ENCODE assay signal across 13 cellular contexts in genomic region chr22:34294986-34295385, GRCh38.
DNase-seq lines count a peak whose midpoint lies in the region; ATAC-seq lines count a peak whose summit lies in the region.
"Had no signal": no experiment of that assay in that cellular context is flagged by ENCODE, and none has a peak within 500 bp of the region (broad histone marks: within the 10 kb centered on the region; RNA-seq: fewer than 3 reads in every experiment).

No MANE protein-coding gene starts in this region.

- no peak for ATAC-seq in GM18867 (IDR thresholded peaks at IDR 0.05; ENCODE audit: unreplicated experiment)
- ATAC-seq: CD8-positive, alpha-beta T cell; GM23338 had no signal

- DNase-seq in LoVo (ENCODE audit: low spot score) = peak; percentile 57
- peak; percentile 17 for DNase-seq in kidney tubule cell (ENCODE audit: low spot score)
- DNase-seq in mucosa of gallbladder (ENCODE audit: low spot score) = peak; percentile 25
- DNase-seq in SW 1271 (lab: John Stamatoyannopoulos, UW) = no peak
- no peak for DNase-seq in HT-29 (ENCODE audit: low spot score)
- DNase-seq: CD4-positive, CD25-positive, alpha-beta regulatory T cell; CD8-positive, alpha-beta T cell; DMS153; DND-41; H9; HFFc6 had no signal

Comparison
In these comparisons a context has a peak if more than half of its experiments do, and no peak if none do; other contexts are left out.
1. DNase-seq: peak in LoVo (single experiment), kidney tubule cell (single experiment) and mucosa of gallbladder (single experiment); none in SW 1271 (0 of 2) and HT-29 (single experiment).